15 cellular contexts compared by ENCODE assay signal in the genomic region with DNA sequence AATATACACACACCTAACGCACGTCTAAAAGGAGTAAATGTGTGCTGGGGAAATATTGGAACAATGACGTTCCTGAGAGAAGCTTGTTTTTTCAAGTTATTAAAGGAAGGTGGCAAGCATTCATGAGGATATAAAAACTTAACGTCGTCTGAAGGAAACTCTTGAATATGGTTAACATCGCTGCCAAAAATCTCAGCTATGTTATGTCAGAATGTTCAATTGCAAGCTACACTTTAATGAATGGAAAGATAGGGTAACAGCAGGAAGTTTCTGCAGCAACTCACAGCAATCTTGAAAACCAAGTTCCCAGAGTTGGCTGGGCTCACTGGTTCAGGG. TPM values are rescaled to one million over a fixed set of nuclear protein-coding genes. Genes with fewer than 3 reads are reported as not detected.
A peak's percentile ranks its signal among the peaks of the same experiment; 100 is the strongest.
DNase-seq lines count a peak whose midpoint lies in the region; ATAC-seq, FAIRE-seq and TF ChIP-seq lines count a peak whose summit lies in the region.
"Had no signal": no experiment of that assay in that cellular context is flagged by ENCODE, and none has a peak within 500 bp of the region (broad histone marks: within the 10 kb centered on the region; RNA-seq: fewer than 3 reads in every experiment).

No MANE protein-coding gene starts in this region.

- H2BK5ac ChIP-seq in mesenchymal stem cell (ENCODE audit: low read depth, low read length, poor library complexity, severe bottlenecking) (no peak overlapping the region), H9 (ENCODE audit: insufficient read length, low read length) (no peak overlapping the region)

- no peak for ATAC-seq in natural killer cell treated with Interleukin-12 subunit alpha and Interleukin-12 subunit beta and Interleukin-15 and Interleukin-18, amount 100 ng/mL, for 72 hours
- ATAC-seq in natural killer cell: no peak
- no peak for ATAC-seq in pancreas
- ATAC-seq: K562 had no signal

- TF ChIP-seq CTCF in natural killer cell (IDR thresholded peaks at IDR 0.05): no peak
- no peak for TF ChIP-seq CTCF in cardiac fibroblast (IDR thresholded peaks at IDR 0.05; ENCODE audit: low read depth, low read length)
- TF ChIP-seq CTCF in H9 (conservative IDR thresholded peaks at IDR 0.05): no peak
- TF ChIP-seq CTCF in tibial nerve (IDR thresholded peaks at IDR 0.05): no peak
- TF ChIP-seq CTCF in pancreas (IDR thresholded peaks at IDR 0.05): no peak

- H3K79me1 ChIP-seq in mesenchymal stem cell (replicated peaks; ENCODE audit: low read length, poor library complexity, severe bottlenecking) (no peaks in the 10 kb centered on the region), H9 (ENCODE audit: insufficient read depth, low read depth, low read length, poor library complexity, severe bottlenecking) (no peaks in the 10 kb centered on the region)

- H3K14ac ChIP-seq in mesenchymal stem cell (ENCODE audit: low read length in 2 of 2) (no peak overlapping the region), H9 (ENCODE audit: insufficient read depth, low read length) (no peak overlapping the region)

- H2BK20ac ChIP-seq in H9 (ENCODE audit: low read depth, low read length, poor library complexity, severe bottlenecking): no peak overlapping the region

- H3K36me3 ChIP-seq in mesenchymal stem cell (ENCODE audit: control insufficient read depth in 1 of 2, insufficient read depth in 2 of 2, low read depth in 1 of 2, low read length in 2 of 2) (no peaks in the 10 kb centered on the region), tibial nerve (no peaks in the 10 kb centered on the region), pancreas (no peaks in the 10 kb centered on the region)
- H3K36me3 ChIP-seq: HAP-1 had no signal

- no peak overlapping the region for H2AFZ ChIP-seq in mesenchymal stem cell (ENCODE audit: low read depth, low read length)
- H2AFZ ChIP-seq in H9 (ENCODE audit: low read length): no peak overlapping the region

- H3K79me2 ChIP-seq in H9 (ENCODE audit: insufficient read depth, low read length): no peaks in the 10 kb centered on the region

- no peaks in the 10 kb centered on the region for H4K20me1 ChIP-seq in H9 (ENCODE audit: control insufficient read depth, insufficient read depth, insufficient read length)

- no peak overlapping the region for H3K27ac Mint-ChIP-seq in natural killer cell treated with Interleukin-12 subunit alpha and Interleukin-12 subunit beta and Interleukin-15 and Interleukin-18, amount 100 ng/mL, for 72 hours
- H3K27ac Mint-ChIP-seq in natural killer cell (no peak overlapping the region), H9 (no peak overlapping the region)
- H3K27ac Mint-ChIP-seq: nephron progenitor cell had no signal

- no peak overlapping the region for H4K8ac ChIP-seq in mesenchymal stem cell (ENCODE audit: low read length)
- H4K8ac ChIP-seq in H9 (replicated peaks; ENCODE audit: insufficient read length, low read depth, low read length): no peak overlapping the region

- H3K27me3 ChIP-seq in mesenchymal stem cell (ENCODE audit: control insufficient read depth in 1 of 2, insufficient read depth in 1 of 2, low read length in 2 of 2) (no peaks in the 10 kb centered on the region), H9 (ENCODE audit: insufficient read depth, low read length) (no peaks in the 10 kb centered on the region), tibial nerve (no peaks in the 10 kb centered on the region), pancreas (no peaks in the 10 kb centered on the region)

- H3K4me1 Mint-ChIP-seq in natural killer cell treated with Interleukin-12 subunit alpha and Interleukin-12 subunit beta and Interleukin-15 and Interleukin-18, amount 100 ng/mL, for 72 hours (ENCODE audit: low read depth in 2 of 2): peaks cover 42% of the 10 kb centered on the region in 2 donors
- peaks cover 51 to 59% of the 10 kb centered on the region in 2 donors for H3K4me1 Mint-ChIP-seq in natural killer cell
- peaks cover 8% of the 10 kb centered on the region in 2 experiments for H3K4me1 Mint-ChIP-seq in H9

- H3K23ac ChIP-seq in mesenchymal stem cell (ENCODE audit: low read length in 2 of 2) (no peak overlapping the region), H9 (ENCODE audit: insufficient read length, low read depth, low read length) (no peak overlapping the region)

- no peak overlapping the region for H4K91ac ChIP-seq in mesenchymal stem cell (ENCODE audit: low read length)
- H4K91ac ChIP-seq in H9 (ENCODE audit: insufficient read length, low read depth, low read length): no peak overlapping the region

- H3K4me3 Mint-ChIP-seq in natural killer cell treated with Interleukin-12 subunit alpha and Interleukin-12 subunit beta and Interleukin-15 and Interleukin-18, amount 100 ng/mL, for 72 hours: peak overlapping the region; percentile 68
- H3K4me3 Mint-ChIP-seq in natural killer cell (no peak overlapping the region), H9 (no peak overlapping the region)
- H3K4me3 Mint-ChIP-seq: nephron progenitor cell had no signal

- H2BK120ac ChIP-seq in mesenchymal stem cell (ENCODE audit: low read depth, low read length): no peak overlapping the region
- no peak overlapping the region for H2BK120ac ChIP-seq in H9 (ENCODE audit: low read depth, low read length, poor library complexity, severe bottlenecking)

- H3K23me2 ChIP-seq in H9 (ENCODE audit: insufficient read length, low read depth, low read length, poor library complexity, severe bottlenecking): no peaks in the 10 kb centered on the region

- H3K4me3 ChIP-seq in cardiac fibroblast (replicated peaks in 1 of 2; ENCODE audit: low read depth in 2 of 2, low read length in 2 of 2) (no peak overlapping the region), mesenchymal stem cell (ENCODE audit: insufficient read depth in 1 of 2, low read depth in 1 of 2, low read length in 2 of 2) (no peak overlapping the region), tibial nerve (no peak overlapping the region), pancreas (no peak overlapping the region)
- H3K4me3 ChIP-seq: HAP-1, K562 had no signal

- no peak for DNase-seq in natural killer cell treated with Interleukin-12 subunit alpha and Interleukin-12 subunit beta and Interleukin-15 and Interleukin-18, amount 100 ng/mL, for 72 hours (ENCODE audit: low spot score)
- DNase-seq in natural killer cell (no peak), cardiac fibroblast (ENCODE audit: low read depth in 2 of 2) (peak; percentile 50 to 92), mesenchymal stem cell (no peak), H9 (no peak), GDM1 (lab: John Stamatoyannopoulos, UW) (no peak), tibial nerve (ENCODE audit: low spot score in 2 of 2) (no peak), pancreas (no peak)
- DNase-seq: activated CD4-positive, alpha-beta T cell treated with anti-CD3 and anti-CD28 coated beads, Interleukin-2, amount 50 U/mL, for 1 hour; activated naive CD4-positive, alpha-beta T cell; NCI-H2081; nephron progenitor cell had no signal

- no peaks in the 10 kb centered on the region for H3K9me3 Mint-ChIP-seq in natural killer cell treated with Interleukin-12 subunit alpha and Interleukin-12 subunit beta and Interleukin-15 and Interleukin-18, amount 100 ng/mL, for 72 hours
- no peaks in the 10 kb centered on the region for H3K9me3 Mint-ChIP-seq in natural killer cell
- H3K9me3 Mint-ChIP-seq in H9: peaks cover 0 to 8% of the 10 kb centered on the region in 2 experiments; a peak in 4 of 5 replicates
- H3K9me3 Mint-ChIP-seq: stimulated activated naive CD8-positive, alpha-beta T cell treated with anti-CD3 and anti-CD28 coated beads, Interleukin-15, Interleukin-2, amounts not matched to agents 100 ng/mL and 50 ng/mL, for 24 hours had no signal

- H3K4ac ChIP-seq in mesenchymal stem cell (ENCODE audit: low read depth in 1 of 2, low read length in 2 of 2): no peak overlapping the region
- no peak overlapping the region for H3K4ac ChIP-seq in H9 (ENCODE audit: low read depth, low read length)

- no peak overlapping the region for H2BK12ac ChIP-seq in mesenchymal stem cell (ENCODE audit: low read length in 2 of 2)
- no peak overlapping the region for H2BK12ac ChIP-seq in H9 (ENCODE audit: insufficient read length, low read depth, low read length)

- no peak overlapping the region for H3K56ac ChIP-seq in H9 (ENCODE audit: insufficient read length, low read depth, low read length)

- no peak overlapping the region for H3K27ac ChIP-seq in mesenchymal stem cell (ENCODE audit: low read length, poor library complexity, severe bottlenecking)
- H3K27ac ChIP-seq in H9 (ENCODE audit: insufficient read length, low read depth, low read length): no peak overlapping the region
- peak overlapping the region in 2 of 4 donors; percentile 14 to 40 for H3K27ac ChIP-seq in tibial nerve
- H3K27ac ChIP-seq in pancreas: no peak overlapping the region

- H2AK5ac ChIP-seq in mesenchymal stem cell (ENCODE audit: low read length, severe bottlenecking): no peak overlapping the region
- no peak overlapping the region for H2AK5ac ChIP-seq in H9 (ENCODE audit: insufficient read length, low read length)

- 90% methylated on average over 6 of the region's 6 CpGs for WGBS in mesenchymal stem cell
- no CpG with 5 or more reads among the region's 6 CpGs for WGBS in H9 (ENCODE audit: extremely low coverage, insufficient read length, low lambda C conversion rate)
- WGBS in tibial nerve, 2 donors: 10 to 17% methylated on average over 6 of the region's 6 CpGs
- 40 to 42% methylated on average over 6 of the region's 6 CpGs for WGBS in pancreas, 2 donors

- H3K9ac ChIP-seq in mesenchymal stem cell (ENCODE audit: low read length) (no peak overlapping the region), H9 (ENCODE audit: extremely low read depth, insufficient read length, low read length) (no peak overlapping the region)

- H3K4me1 ChIP-seq in mesenchymal stem cell (ENCODE audit: control insufficient read depth, insufficient read depth, low read depth, low read length) (no peaks in the 10 kb centered on the region), H9 (ENCODE audit: insufficient read depth, low read length) (no peaks in the 10 kb centered on the region), tibial nerve (peaks cover 0 to 33% (median 5%) of the 10 kb centered on the region in 4 donors), pancreas (peaks cover 0 to 7% (median 0%) of the 10 kb centered on the region in 3 donors)
- H3K4me1 ChIP-seq: HAP-1 had no signal

- no peak for FAIRE-seq in pancreas (lab: Jason Lieb, UNC)
- FAIRE-seq: K562 had no signal

- H3K18ac ChIP-seq in mesenchymal stem cell (ENCODE audit: low read depth in 1 of 2, low read length in 2 of 2) (no peak overlapping the region), H9 (ENCODE audit: insufficient read length, low read depth, low read length) (no peak overlapping the region)

- peaks cover 7 to 19% of the 10 kb centered on the region in 2 donors for H3K27me3 Mint-ChIP-seq in natural killer cell treated with Interleukin-12 subunit alpha and Interleukin-12 subunit beta and Interleukin-15 and Interleukin-18, amount 100 ng/mL, for 72 hours
- peaks cover 11 to 38% of the 10 kb centered on the region in 2 donors for H3K27me3 Mint-ChIP-seq in natural killer cell (ENCODE audit: low read depth in 2 of 2)
- no peaks in the 10 kb centered on the region for H3K27me3 Mint-ChIP-seq in H9 (ENCODE audit: low read depth)
- H3K27me3 Mint-ChIP-seq: stimulated activated naive CD8-positive, alpha-beta T cell treated with anti-CD3 and anti-CD28 coated beads, Interleukin-15, Interleukin-2, amounts not matched to agents 100 ng/mL and 50 ng/mL, for 24 hours had no signal

- H3K9me3 ChIP-seq in mesenchymal stem cell (ENCODE audit: control insufficient read depth, low read length): peaks cover 5% of the 10 kb centered on the region
- no peaks in the 10 kb centered on the region for H3K9me3 ChIP-seq in H9 (ENCODE audit: control insufficient read depth, low read depth, low read length)
- peaks cover 0 to 2% (median 0%) of the 10 kb centered on the region in 4 donors for H3K9me3 ChIP-seq in tibial nerve
- no peaks in the 10 kb centered on the region for H3K9me3 ChIP-seq in pancreas
- H3K9me3 ChIP-seq: HAP-1 had no signal

- no peak overlapping the region for H3T11ph ChIP-seq in H9 (ENCODE audit: low read length)

- H3K36me3 Mint-ChIP-seq in natural killer cell treated with Interleukin-12 subunit alpha and Interleukin-12 subunit beta and Interleukin-15 and Interleukin-18, amount 100 ng/mL, for 72 hours: no peaks in the 10 kb centered on the region
- H3K36me3 Mint-ChIP-seq in natural killer cell (no peaks in the 10 kb centered on the region), H9 (ENCODE audit: insufficient read depth in 1 of 3, low read depth in 3 of 3) (no peaks in the 10 kb centered on the region; a peak in 1 of 7 replicates)

- no peak for TF ChIP-seq EP300 in tibial nerve (IDR thresholded peaks at IDR 0.05)

- H2BK15ac ChIP-seq in mesenchymal stem cell (ENCODE audit: low read depth, poor library complexity, severe bottlenecking): peak overlapping the region; percentile 31
- H2BK15ac ChIP-seq in H9 (ENCODE audit: low read depth, low read length): no peak overlapping the region

- H3K4me2 ChIP-seq in mesenchymal stem cell (ENCODE audit: low read length, poor library complexity, severe bottlenecking) (no peak overlapping the region), H9 (ENCODE audit: insufficient read depth, insufficient read length, low read length) (no peak overlapping the region)

- no peak for TF ChIP-seq POLR2A in tibial nerve (IDR thresholded peaks at IDR 0.05)

- intact Hi-C loops in natural killer cell (cut with micrococcal nuclease): no loop called here
- intact Hi-C loops in pancreas (cut with DNase I): no loop called here

- no peak overlapping the region for H4K5ac ChIP-seq in H9 (ENCODE audit: insufficient read length, low read depth, low read length)

RNA-seq across cellular contexts. Expression of a gene that starts 54.3 kb away (rescaled TPM):
- 10 to 100 TPM; 27.1 to 42.2 TPM for total RNA-seq in natural killer cell treated with Interleukin-12 subunit alpha and Interleukin-12 subunit beta and Interleukin-15 and Interleukin-18, amount 100 ng/mL, for 72 hours
- total RNA-seq in natural killer cell: 10 to 100 TPM; 31.1 to 33.9 (median 33.6) TPM
- polyA plus RNA-seq in mesenchymal stem cell (2013, experiment 1 of 2): 26.0 TPM
- polyA plus RNA-seq in mesenchymal stem cell (2013, experiment 2 of 2): 25.6 TPM
- 20.7 and 25.2 TPM in 2 replicates for total RNA-seq in H9 (2021)
- total RNA-seq in tibial nerve: 10 to 100 TPM; 45.5 to 66.3 (median 55.8) TPM
- 10 to 100 TPM; 10.3 to 24.4 (median 15.9) TPM for total RNA-seq in pancreas
- polyA plus RNA-seq in pancreas: 10 to 100 TPM in 1 of 2 donors, 1 to 10 TPM in 1; 9.2 to 17.0 TPM

Comparison
In these comparisons a context has a peak if more than half of its experiments do, and no peak if none do; other contexts are left out.
1. DNase-seq: peak in cardiac fibroblast (2 of 2); none in natural killer cell treated with Interleukin-12 subunit alpha and Interleukin-12 subunit beta and Interleukin-15 and Interleukin-18, amount 100 ng/mL, for 72 hours (single experiment), natural killer cell (single experiment), mesenchymal stem cell (single experiment), H9 (single experiment), GDM1 (single experiment), tibial nerve (0 of 2) and pancreas (0 of 6).